8 cellular contexts compared by ENCODE assay signal in genomic region chr15:84981711-84982300, GRCh38.
DNase-seq lines count a peak whose midpoint lies in the region; ATAC-seq and TF ChIP-seq lines count a peak whose summit lies in the region.

Gene PDE8A (plus strand): TSS chr15:84981856. CDS start chr15:84982163, 307 bp downstream.

- no peak for TF ChIP-seq CTCF in GM20000 (IDR thresholded peaks at IDR 0.05; ENCODE audit: extremely low read depth, missing control alignments)
- no peak for TF ChIP-seq CTCF in WI38 (IDR thresholded peaks at IDR 0.05; ENCODE audit: low read depth, low read length)

- no peaks in the 10 kb centered on the region for H3K36me3 ChIP-seq in subcutaneous abdominal adipose tissue (ENCODE audit: control insufficient read depth in 5 of 5, insufficient read depth in 5 of 5, low read length in 5 of 5)

- H3K9me3 Mint-ChIP-seq in memory B cell = no peaks in the 10 kb centered on the region

- DNase-seq in ELF-1 (ENCODE audit: low read depth, low spot score) (peak; percentile 60), GM20000 (ENCODE audit: low spot score) (peak; percentile 80), ecto neural progenitor cell (ENCODE audit: low spot score) (peak; percentile 67), memory B cell (ENCODE audit: low spot score in 2 of 2) (no peak), NCI-H1048 (lab: John Stamatoyannopoulos, UW) (no peak)

- H3K4me3 ChIP-seq in WI38 (ENCODE audit: low read depth, low read length) = peak within 1 kb of the TSS; percentile 81
- peak within 1 kb of the TSS; percentile 72 to 95 (median 90) for H3K4me3 ChIP-seq in subcutaneous abdominal adipose tissue (ENCODE audit: low read depth in 1 of 5, low read length in 5 of 5)

- peak within 1 kb of the TSS; percentile 51 to 92 (median 84) for H3K9ac ChIP-seq in subcutaneous abdominal adipose tissue (ENCODE audit: low read length in 5 of 5)

- H3K4me1 ChIP-seq in subcutaneous abdominal adipose tissue (ENCODE audit: control insufficient read depth in 5 of 5, insufficient read depth in 5 of 5, low read length in 5 of 5) = peaks cover 3 to 53% (median 42%) of the 10 kb centered on the region in 5 donors

- peak; percentile 2 for ATAC-seq in HG03565 (IDR thresholded peaks at IDR 0.05; ENCODE audit: unreplicated experiment)
- ATAC-seq in memory B cell (ENCODE audit: low read depth) = no peak

- H3K27me3 Mint-ChIP-seq in memory B cell = no peaks in the 10 kb centered on the region

- no peaks in the 10 kb centered on the region for H3K27me3 ChIP-seq in subcutaneous abdominal adipose tissue (ENCODE audit: control insufficient read depth in 5 of 5, insufficient read depth in 4 of 5, low read length in 5 of 5)

- H3K27ac ChIP-seq in subcutaneous abdominal adipose tissue (ENCODE audit: low read depth, low read length) = peak within 1 kb of the TSS; percentile 80

- no peaks in the 10 kb centered on the region for H3K36me3 Mint-ChIP-seq in memory B cell

- H3K4me3 Mint-ChIP-seq in memory B cell = peak within 1 kb of the TSS; percentile 99

- H3K4me1 Mint-ChIP-seq in memory B cell = peaks cover 16% of the 10 kb centered on the region

- peak within 1 kb of the TSS; percentile 89 for H3K27ac Mint-ChIP-seq in memory B cell

- H3K9me3 ChIP-seq in subcutaneous abdominal adipose tissue (ENCODE audit: control insufficient read depth in 5 of 5, low read length in 5 of 5) = no peaks in the 10 kb centered on the region

Comparison
In these comparisons a context has a peak if more than half of its experiments do, and no peak if none do; other contexts are left out.
1. DNase-seq: peak in ELF-1 (single experiment), GM20000 (single experiment) and ecto neural progenitor cell (single experiment); none in memory B cell (0 of 2) and NCI-H1048 (single experiment).